Comparison of ENCODE assay signal across 15 cellular contexts in the genomic region with DNA sequence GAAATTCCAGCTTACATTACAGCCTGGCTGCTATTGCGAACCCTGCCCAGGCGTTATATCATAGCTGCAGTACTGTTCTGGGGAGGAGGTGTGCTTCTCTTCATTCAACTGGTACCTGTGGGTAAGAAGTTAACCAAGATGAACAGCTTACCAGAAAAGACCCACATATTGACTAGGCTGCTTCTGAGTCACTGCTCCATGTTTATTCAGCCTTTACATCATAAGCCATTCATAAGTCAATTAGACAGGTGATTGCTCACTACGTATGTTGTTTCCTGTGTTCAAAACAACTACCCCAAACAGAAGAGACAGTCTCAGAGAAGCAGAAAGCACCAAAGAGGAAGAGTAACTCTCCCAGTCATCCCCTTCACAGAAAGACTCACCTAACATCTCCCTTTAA. TPM values are rescaled to one million over a fixed set of nuclear protein-coding genes. Genes with fewer than 3 reads are reported as not detected.
A peak's percentile ranks its signal among the peaks of the same experiment; 100 is the strongest.
DNase-seq lines count a peak whose midpoint lies in the region; ATAC-seq and TF ChIP-seq lines count a peak whose summit lies in the region.
"Had no signal": no experiment of that assay in that cellular context is flagged by ENCODE, and none has a peak within 500 bp of the region (broad histone marks: within the 10 kb centered on the region; RNA-seq: fewer than 3 reads in every experiment).

No MANE protein-coding gene starts in this region.

- H3K4me3 ChIP-seq in naive thymus-derived CD4-positive, alpha-beta T cell (ENCODE audit: low read length): no peak overlapping the region
- H3K4me3 ChIP-seq in left lung (no peak overlapping the region), left ventricle myocardium inferior (no peak overlapping the region)
- H3K4me3 ChIP-seq: right lobe of liver, thyroid gland had no signal

- H3K27me3 ChIP-seq in naive thymus-derived CD4-positive, alpha-beta T cell (ENCODE audit: control insufficient read depth in 2 of 2, insufficient read depth in 2 of 2, low read length in 2 of 2): no peaks in the 10 kb centered on the region
- H3K27me3 ChIP-seq in left lung: no peaks in the 10 kb centered on the region
- H3K27me3 ChIP-seq in left ventricle myocardium inferior (ENCODE audit: low read depth): no peaks in the 10 kb centered on the region
- H3K27me3 ChIP-seq: right lobe of liver, thyroid gland had no signal

- H3K36me3 ChIP-seq in naive thymus-derived CD4-positive, alpha-beta T cell (ENCODE audit: control insufficient read depth in 2 of 3, insufficient read depth in 3 of 3, low read length in 3 of 3): no peaks in the 10 kb centered on the region
- H3K36me3 ChIP-seq in left lung (peaks cover 0 to 54% of the 10 kb centered on the region in 2 donors), left ventricle myocardium inferior (peaks cover 24% of the 10 kb centered on the region)
- H3K36me3 ChIP-seq: thyroid gland had no signal

- POLR2A ChIA-PET in naive thymus-derived CD4-positive, alpha-beta T cell (lab: Charles Lee): no interaction called here

- no peak for TF ChIP-seq CTCF in left lung (IDR thresholded peaks at IDR 0.05)
- no peak for TF ChIP-seq CTCF in left ventricle myocardium inferior (IDR thresholded peaks at IDR 0.05; ENCODE audit: borderline replicate concordance)

- DNase-seq in NCI-H2029 (lab: John Stamatoyannopoulos, UW) (peak; percentile 7), NCI-H2029 treated with DMSO at 0.1 percent for 48 hours (lab: John Stamatoyannopoulos, UW) (no peak), HPDE6-E6E7 (ENCODE audit: extremely low spot score) (peak; percentile 49), astrocyte of the hippocampus (ENCODE audit: low read depth, low spot score) (peak; percentile 18), D341Med (ENCODE audit: low spot score) (no peak), left lung (no peak), left ventricle myocardium inferior (no peak)
- DNase-seq in naive thymus-derived CD4-positive, alpha-beta T cell: peak in 1 of 9 donors; percentile 4
- DNase-seq: ACHN, amygdala, DND-41, KBM-7, NCI-H2171 treated with DMSO at 0.1 percent for 48 hours, right lobe of liver, thyroid gland had no signal

- H3K27ac ChIP-seq in naive thymus-derived CD4-positive, alpha-beta T cell (ENCODE audit: low read depth, low read length): no peak overlapping the region
- H3K27ac ChIP-seq in left lung (no peak overlapping the region), left ventricle myocardium inferior (replicated peaks) (no peak overlapping the region)
- H3K27ac ChIP-seq: right lobe of liver, thyroid gland had no signal

- no peaks in the 10 kb centered on the region for H3K27me3 Mint-ChIP-seq in naive thymus-derived CD4-positive, alpha-beta T cell

- no peak overlapping the region for H3K4me3 Mint-ChIP-seq in naive thymus-derived CD4-positive, alpha-beta T cell

- intact Hi-C loops in naive thymus-derived CD4-positive, alpha-beta T cell (cut with micrococcal nuclease): no loop called here
- intact Hi-C loops in left lung (cut with DNase I): no loop called here
- intact Hi-C loops in left ventricle myocardium inferior (cut with micrococcal nuclease): no loop called here

- peaks cover 0 to 1% (median 0%) of the 10 kb centered on the region in 11 donors for H3K9me3 Mint-ChIP-seq in naive thymus-derived CD4-positive, alpha-beta T cell

- no peaks in the 10 kb centered on the region for H3K9me3 ChIP-seq in naive thymus-derived CD4-positive, alpha-beta T cell (ENCODE audit: control insufficient read depth in 2 of 3, low read length in 3 of 3)
- H3K9me3 ChIP-seq in left lung: no peaks in the 10 kb centered on the region
- H3K9me3 ChIP-seq in left ventricle myocardium inferior (replicated peaks): no peaks in the 10 kb centered on the region
- H3K9me3 ChIP-seq: right lobe of liver, thyroid gland had no signal

- no peaks in the 10 kb centered on the region for H3K4me1 ChIP-seq in naive thymus-derived CD4-positive, alpha-beta T cell (ENCODE audit: control insufficient read depth in 2 of 2, insufficient read depth in 2 of 2, low read length in 2 of 2)
- H3K4me1 ChIP-seq in left lung (no peaks in the 10 kb centered on the region), left ventricle myocardium inferior (no peaks in the 10 kb centered on the region)
- H3K4me1 ChIP-seq: thyroid gland had no signal

- CTCF ChIA-PET in naive thymus-derived CD4-positive, alpha-beta T cell (lab: Charles Lee): interaction anchor here (0.6 kb wide), 1 partner anchor 10 kb away, joined by 4 read pairs; no protein-coding TSS in a partner anchor

- peak overlapping the region in 1 of 9 donors; percentile 16 for H3K27ac Mint-ChIP-seq in naive thymus-derived CD4-positive, alpha-beta T cell

- peak; percentile 20 for ATAC-seq in naive thymus-derived CD4-positive, alpha-beta T cell
- ATAC-seq in left lung: no peak

- peaks cover 0 to 29% (median 4%) of the 10 kb centered on the region in 5 donors for H3K36me3 Mint-ChIP-seq in naive thymus-derived CD4-positive, alpha-beta T cell

- peaks cover 0 to 6% (median 0%) of the 10 kb centered on the region in 7 donors for H3K4me1 Mint-ChIP-seq in naive thymus-derived CD4-positive, alpha-beta T cell

RNA-seq across cellular contexts. Expression of gene SLC22A5, which starts 34.7 kb away (rescaled TPM):
- 10 to 100 TPM in 1 of 5 experiments, 1 to 10 TPM in 4; 6.8 to 10.8 (median 8.0) TPM for total RNA-seq in naive thymus-derived CD4-positive, alpha-beta T cell
- 1 to 10 TPM; 1.8 to 3.6 TPM for polyA plus RNA-seq in naive thymus-derived CD4-positive, alpha-beta T cell
- 10 to 100 TPM in 1 of 2 donors, 1 to 10 TPM in 1; 9.5 to 10.4 TPM for total RNA-seq in left lung
- 20.8 TPM for total RNA-seq in left ventricle myocardium inferior

RNA-seq across cellular contexts. Expression of gene SLC22A4, which starts 40.6 kb away (rescaled TPM):
- total RNA-seq in naive thymus-derived CD4-positive, alpha-beta T cell: 1 to 10 TPM in 2 of 5 experiments, under 1 TPM in 1, not detected in 2; 0.29 to 7.5 (median 1.1) TPM
- polyA plus RNA-seq in naive thymus-derived CD4-positive, alpha-beta T cell: not detected
- total RNA-seq in left lung: 10 to 100 TPM in 1 of 2 donors, 1 to 10 TPM in 1; 1.0 to 10.3 TPM
- total RNA-seq in left ventricle myocardium inferior: 2.0 TPM

Comparison
In these comparisons a context has a peak if more than half of its experiments do, and no peak if none do; other contexts are left out.
1. DNase-seq: peak in NCI-H2029 (single experiment), HPDE6-E6E7 (single experiment) and astrocyte of the hippocampus (single experiment); none in NCI-H2029 treated with DMSO at 0.1 percent for 48 hours (single experiment), D341Med (single experiment), left lung (0 of 2) and left ventricle myocardium inferior (single experiment).